In genomic region chr20:24667689-24668383, GRCh38 we compare ENCODE assay signal across 1 cellular context.
TF ChIP-seq lines count a peak whose summit lies in the region.

No MANE protein-coding gene starts in this region.

TF ChIP-seq in IMR-90, 13 proteins besides CTCF, POLR2A, EP300 and RAD21 (continued from another document):
- TF ChIP-seq FOS (IDR thresholded peaks at IDR 0.05; ENCODE audit: low read depth, low read length) = no peak
- TF ChIP-seq NFE2L2 (IDR thresholded peaks at IDR 0.05; ENCODE audit: low read depth, low read length) = no peak
- no peak for TF ChIP-seq CEBPB (IDR thresholded peaks at IDR 0.05; ENCODE audit: low read depth, low read length)
- TF ChIP-seq MXI1 (IDR thresholded peaks at IDR 0.05; ENCODE audit: borderline replicate concordance, low read depth, low read length) = no peak
- no peak for TF ChIP-seq ELK1 (IDR thresholded peaks at IDR 0.05; ENCODE audit: borderline replicate concordance, low read depth, low read length)
